Comparison of ENCODE assay signal across 8 cellular contexts in genomic region chr15:84980196-84981053, GRCh38. TPM values are rescaled to one million over a fixed set of nuclear protein-coding genes. Genes with fewer than 3 reads are reported as not detected.
DNase-seq lines count a peak whose midpoint lies in the region; ATAC-seq and TF ChIP-seq lines count a peak whose summit lies in the region.

No MANE protein-coding gene starts in this region.

- TF ChIP-seq CTCF in GM12875 (IDR thresholded peaks at IDR 0.05; ENCODE audit: borderline replicate concordance, insufficient read depth, low read depth, low read length): no peak
- peak in 2 of 9 donors; percentile 8 to 20 for TF ChIP-seq CTCF in heart right ventricle (IDR thresholded peaks at IDR 0.05)
- TF ChIP-seq CTCF in upper lobe of left lung (IDR thresholded peaks at IDR 0.05): peak in 2 of 6 experiments; percentile 19 to 30

- H3K9me3 ChIP-seq in adipocyte (ENCODE audit: control insufficient read depth, low read length): no peaks in the 10 kb centered on the region
- H3K9me3 ChIP-seq in heart right ventricle: no peaks in the 10 kb centered on the region
- H3K9me3 ChIP-seq in upper lobe of left lung: no peaks in the 10 kb centered on the region

- no peaks in the 10 kb centered on the region for H3K36me3 ChIP-seq in adipocyte (ENCODE audit: control insufficient read depth, insufficient read depth, low read length, severe bottlenecking)
- H3K36me3 ChIP-seq in heart right ventricle: no peaks in the 10 kb centered on the region
- H3K36me3 ChIP-seq in upper lobe of left lung: no peaks in the 10 kb centered on the region

- no peak for TF ChIP-seq EP300 in upper lobe of left lung (IDR thresholded peaks at IDR 0.05)

- H3K27ac ChIP-seq in heart right ventricle (peak overlapping the region; percentile 91 to 98 (median 96)), upper lobe of left lung (peak overlapping the region; percentile 87 to 94 (median 93))

- H3K4me3 ChIP-seq in GM12875 (ENCODE audit: low read depth, low read length): peak overlapping the region; percentile 89
- H3K4me3 ChIP-seq in adipocyte (ENCODE audit: low read length): peak overlapping the region; percentile 92
- H3K4me3 ChIP-seq in heart right ventricle: peak overlapping the region; percentile 62 to 96 (median 85)
- H3K4me3 ChIP-seq in upper lobe of left lung: peak overlapping the region; percentile 70 to 96 (median 76)

- H3K4me1 ChIP-seq in adipocyte (ENCODE audit: control insufficient read depth, insufficient read depth, low read length): peaks cover 17% of the 10 kb centered on the region
- H3K4me1 ChIP-seq in heart right ventricle: peaks cover 6 to 54% (median 39%) of the 10 kb centered on the region in 9 donors
- H3K4me1 ChIP-seq in upper lobe of left lung: peaks cover 19 to 39% (median 25%) of the 10 kb centered on the region in 4 donors

- intact Hi-C loops in heart right ventricle (cut with DNase I) (loop anchor here in 8 of 10 donors (5.0 to 10.0 kb wide), 4 partner anchors 47 to 64 kb away; no protein-coding TSS in a partner anchor), posterior vena cava (cut with DNase I) (no loop called here)

- TF ChIP-seq POLR2A in upper lobe of left lung (IDR thresholded peaks at IDR 0.05): peak in 3 of 4 donors; percentile 30 to 69 (median 57)

- peak; percentile 42 for ATAC-seq in HG02623 (IDR thresholded peaks at IDR 0.05; ENCODE audit: unreplicated experiment)
- ATAC-seq in heart right ventricle: peak; percentile 71 to 90 (median 81)
- peak; percentile 88 to 91 for ATAC-seq in upper lobe of left lung (ENCODE audit: low FRiP score in 2 of 2)

- H3K9ac ChIP-seq in adipocyte (ENCODE audit: low read length): peak overlapping the region; percentile 86

- H3K27me3 ChIP-seq in adipocyte (replicated peaks; ENCODE audit: control insufficient read depth, insufficient read depth, low read length): no peaks in the 10 kb centered on the region
- H3K27me3 ChIP-seq in heart right ventricle: no peaks in the 10 kb centered on the region
- no peaks in the 10 kb centered on the region for H3K27me3 ChIP-seq in upper lobe of left lung

- DNase-seq in NCI-H1092 (lab: John Stamatoyannopoulos, UW) (peak; percentile 67), SW 1271 (lab: John Stamatoyannopoulos, UW) (peak; percentile 79 to 95), adipocyte (ENCODE audit: low read depth) (peak; percentile 93), heart right ventricle (peak; percentile 83 to 87), posterior vena cava (ENCODE audit: low spot score) (peak; percentile 96), upper lobe of left lung (peak; percentile 87 to 97)

- 0% methylated on average over 65 to 66 of the region's 66 CpGs for WGBS in heart right ventricle, 2 donors
- 1% methylated on average over 23 to 65 of the region's 66 CpGs for WGBS in upper lobe of left lung, 2 donors

RNA-seq across cellular contexts. Expression of gene PDE8A, which starts 1.2 kb away (rescaled TPM):
- total RNA-seq in heart right ventricle (10 to 100 TPM; 13.1 to 20.3 (median 17.4) TPM), posterior vena cava (10 to 100 TPM; 30.9 to 48.8 TPM), upper lobe of left lung (10 to 100 TPM; 36.5 to 66.0 (median 48.4) TPM)
- polyA plus RNA-seq in heart right ventricle: 10 to 100 TPM; 10.9 to 46.7 TPM

Comparison
In these comparisons a context has a peak if more than half of its experiments do, and no peak if none do; other contexts are left out.
1. Peak in every context shown above with its lines: DNase-seq, ATAC-seq, H3K4me3 ChIP-seq and H3K27ac ChIP-seq.
2. intact Hi-C loops: an anchor here in heart right ventricle (5.0 to 10.0 kb wide); none called in posterior vena cava.